Comparison of ENCODE assay signal across 14 cellular contexts in genomic region chr9:4423207-4423610, GRCh38.
"Had no signal": no experiment of that assay in that cellular context is flagged by ENCODE, and none has a peak within 500 bp of the region (broad histone marks: within the 10 kb centered on the region; RNA-seq: fewer than 3 reads in every experiment).

No MANE protein-coding gene starts in this region.

- DNase-seq: activated CD4-positive, alpha-beta T cell treated with anti-CD3 and anti-CD28 coated beads, Interleukin-2, amount 50 U/mL, for 48 hours; activated naive CD4-positive, alpha-beta T cell treated with Interleukin-2 at 50 U/mL for 16 hours; anterior cingulate cortex; cortex of kidney; effector CD8-positive, alpha-beta T cell; foreskin melanocyte; head of caudate nucleus; left ventricle myocardium inferior; mesenchymal stem cell; natural killer cell; stimulated activated naive CD8-positive, alpha-beta T cell treated with anti-CD3 and anti-CD28 coated beads, Interleukin-15, Interleukin-2, amounts not matched to agents 100 U/mL and 50 U/mL, for 24 hours; T1000 had no signal

- H3K36me3 ChIP-seq: left ventricle myocardium inferior, right atrium auricular region, suprapubic skin had no signal

- H3K27me3 ChIP-seq: right atrium auricular region, suprapubic skin had no signal

- H3K4me1 ChIP-seq: left ventricle myocardium inferior, right atrium auricular region, suprapubic skin had no signal

- H3K4me3 ChIP-seq: left ventricle myocardium inferior, right atrium auricular region, suprapubic skin had no signal

- H3K9me3 ChIP-seq: left ventricle myocardium inferior, right atrium auricular region, suprapubic skin had no signal

- H3K27ac ChIP-seq: left ventricle myocardium inferior, right atrium auricular region, suprapubic skin had no signal
